13 cellular contexts compared by ENCODE assay signal in the genomic region with DNA sequence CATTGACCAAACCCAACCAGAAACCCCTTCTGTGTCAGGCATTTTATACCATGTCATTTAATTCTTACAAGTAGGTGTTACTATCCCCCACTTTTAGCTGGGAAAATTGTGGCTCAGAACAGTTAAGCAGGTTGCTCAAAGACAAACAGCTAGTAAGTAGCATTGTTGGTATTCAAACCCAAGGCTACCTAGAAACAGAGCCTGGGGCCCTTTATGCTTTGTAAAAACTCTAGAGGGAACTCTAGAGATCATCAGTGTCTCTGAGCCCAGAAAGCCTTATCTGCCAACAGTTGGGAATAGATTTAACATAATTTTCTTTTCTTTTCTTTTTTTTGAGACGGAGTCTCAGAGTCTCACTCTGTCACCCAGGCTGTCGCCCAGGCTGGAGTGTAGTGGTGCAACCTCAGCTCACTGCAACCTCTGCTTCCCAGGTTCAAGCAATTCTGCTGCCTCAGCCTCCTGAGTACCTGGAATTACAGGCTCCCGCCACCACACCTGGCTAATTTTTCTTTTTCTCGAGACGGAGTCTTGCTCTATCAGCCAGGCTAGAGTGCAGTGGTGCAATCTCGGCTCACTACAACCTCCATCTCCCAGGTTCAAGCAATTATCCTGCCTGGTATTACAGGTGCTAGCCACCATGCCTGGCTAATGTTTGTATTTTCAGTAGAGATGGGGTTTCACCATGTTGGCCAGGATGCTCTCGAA. TPM values are rescaled to one million over a fixed set of nuclear protein-coding genes. Genes with fewer than 3 reads are reported as not detected.
DNase-seq lines count a peak whose midpoint lies in the region; ATAC-seq and TF ChIP-seq lines count a peak whose summit lies in the region.
"Had no signal": no experiment of that assay in that cellular context is flagged by ENCODE, and none has a peak within 500 bp of the region (broad histone marks: within the 10 kb centered on the region; RNA-seq: fewer than 3 reads in every experiment).

No MANE protein-coding gene starts in this region.

- in situ Hi-C loops in mammary epithelial cell (cut with MboI; ENCODE audit: low sequenced_read_pairs in 2 of 2): no loop called here

- peaks cover 27 to 31% (median 31%) of the 10 kb centered on the region in 3 donors for H3K4me1 Mint-ChIP-seq in CD8-positive, alpha-beta memory T cell
- no peaks in the 10 kb centered on the region for H3K4me1 Mint-ChIP-seq in nephron progenitor cell

- H3K27ac Mint-ChIP-seq in CD8-positive, alpha-beta memory T cell: peak overlapping the region in 7 of 8 donors; percentile 26 to 93 (median 82)
- no peak overlapping the region for H3K27ac Mint-ChIP-seq in nephron progenitor cell

- H3K27me3 ChIP-seq in CD8-positive, alpha-beta memory T cell (ENCODE audit: insufficient read depth, low read length, poor library complexity, severe bottlenecking): no peaks in the 10 kb centered on the region
- H3K27me3 ChIP-seq in mammary epithelial cell (ENCODE audit: insufficient read depth, low read length): no peaks in the 10 kb centered on the region
- H3K27me3 ChIP-seq: heart right ventricle, upper lobe of right lung had no signal

- H3K36me3 ChIP-seq in CD8-positive, alpha-beta memory T cell (ENCODE audit: insufficient read depth, low read length): no peaks in the 10 kb centered on the region
- H3K36me3 ChIP-seq in mammary epithelial cell (ENCODE audit: insufficient read depth, low read length): no peaks in the 10 kb centered on the region
- H3K36me3 ChIP-seq: heart right ventricle, upper lobe of right lung had no signal

- H3K4me1 ChIP-seq in CD8-positive, alpha-beta memory T cell (ENCODE audit: insufficient read depth, low read length): peaks cover 28% of the 10 kb centered on the region
- H3K4me1 ChIP-seq in mammary epithelial cell (ENCODE audit: insufficient read depth, low read length): peaks cover 55% of the 10 kb centered on the region

- no peaks in the 10 kb centered on the region for H3K36me3 Mint-ChIP-seq in CD8-positive, alpha-beta memory T cell
- no peaks in the 10 kb centered on the region for H3K36me3 Mint-ChIP-seq in nephron progenitor cell (ENCODE audit: low read depth)

- no peak for ATAC-seq in HG03039 (IDR thresholded peaks at IDR 0.05; ENCODE audit: unreplicated experiment)

- peak overlapping the region; percentile 2 for H3K4me2 ChIP-seq in mammary epithelial cell (ENCODE audit: insufficient read depth, low read depth, low read length)

- no peaks in the 10 kb centered on the region for H3K79me2 ChIP-seq in mammary epithelial cell (ENCODE audit: insufficient read depth, low read length)

- no peak for TF ChIP-seq CTCF in 22Rv1 (IDR thresholded peaks at IDR 0.05)
- TF ChIP-seq CTCF in RWPE1 (conservative IDR thresholded peaks at IDR 0.05; ENCODE audit: low read depth): no peak
- TF ChIP-seq CTCF in mammary epithelial cell (conservative IDR thresholded peaks at IDR 0.05 in 1 of 2, IDR thresholded peaks at IDR 0.05 in 1 of 2; ENCODE audit: extremely low read depth in 1 of 2, insufficient read depth in 1 of 2, low read depth in 1 of 2, low read length in 2 of 2): no peak
- no peak for TF ChIP-seq CTCF in nephron progenitor cell (IDR thresholded peaks at IDR 0.05)

- H4K20me1 ChIP-seq in mammary epithelial cell (ENCODE audit: insufficient read depth, low read length): no peaks in the 10 kb centered on the region

- intact Hi-C loops in mammary epithelial cell (cut with micrococcal nuclease): loop anchor here (5.0 kb wide), 1 partner anchor 51 kb away; the partner anchor contains the start of gene EPS15

- no peaks in the 10 kb centered on the region for H3K27me3 Mint-ChIP-seq in CD8-positive, alpha-beta memory T cell
- H3K27me3 Mint-ChIP-seq in nephron progenitor cell (ENCODE audit: low read depth, poor library complexity): peaks cover 8% of the 10 kb centered on the region

- no peaks in the 10 kb centered on the region for H3K9me3 Mint-ChIP-seq in CD8-positive, alpha-beta memory T cell
- no peaks in the 10 kb centered on the region for H3K9me3 Mint-ChIP-seq in nephron progenitor cell

- no peak overlapping the region for H3K4me3 Mint-ChIP-seq in CD8-positive, alpha-beta memory T cell
- no peak overlapping the region for H3K4me3 Mint-ChIP-seq in nephron progenitor cell

- no peak overlapping the region for H2AFZ ChIP-seq in mammary epithelial cell (ENCODE audit: low read depth, low read length)

- POLR2A ChIA-PET in CD8-positive, alpha-beta memory T cell (lab: Charles Lee): no interaction called here
- POLR2A ChIA-PET in RWPE1 (lab: Yijun Ruan, JAX; ENCODE audit: low non-redundant PET): no interaction called here

- no TSS peak for BruUV-seq in mammary epithelial cell (replicated peaks; lab: Mats Ljungman, UMichigan)

- CTCF ChIA-PET in CD8-positive, alpha-beta memory T cell (lab: Charles Lee): interaction anchor here (0.9 kb wide), 1 partner anchor 200 kb away, joined by 3 read pairs; no protein-coding TSS in a partner anchor
- CTCF ChIA-PET in RWPE1 (lab: Yijun Ruan, JAX): no interaction called here
- CTCF ChIA-PET in mammary epithelial cell (lab: Charles Lee; ENCODE audit: low non-redundant PET): interaction anchor here (0.5 to 1.6 kb wide), 4 partner anchors 10 to 238 kb away, joined by 3 to 8 read pairs (median 4); no protein-coding TSS in a partner anchor

- 99% methylated on average over 6 of the region's 7 CpGs for WGBS in mammary epithelial cell (ENCODE audit: low coverage, missing lambda C conversion rate)

- no peak overlapping the region for H3K4me3 ChIP-seq in CD8-positive, alpha-beta memory T cell (ENCODE audit: low read length)
- H3K4me3 ChIP-seq in mammary epithelial cell (replicated peaks in 1 of 3; ENCODE audit: insufficient read depth in 1 of 3, low read depth in 2 of 3, low read length in 3 of 3): no peak overlapping the region
- H3K4me3 ChIP-seq: heart right ventricle, upper lobe of right lung had no signal

- dilution Hi-C loops in mammary epithelial cell (cut with HindIII; ENCODE audit: low sequenced_read_pairs): no loop called here

- H3K9me3 ChIP-seq in CD8-positive, alpha-beta memory T cell (ENCODE audit: low read length): no peaks in the 10 kb centered on the region
- no peaks in the 10 kb centered on the region for H3K9me3 ChIP-seq in mammary epithelial cell (replicated peaks; ENCODE audit: insufficient read depth, low read length)
- H3K9me3 ChIP-seq: heart right ventricle, upper lobe of right lung had no signal

- no peak overlapping the region for H3K9ac ChIP-seq in mammary epithelial cell (ENCODE audit: insufficient read depth, low read length)

- H3K27ac ChIP-seq in 22Rv1 (peak overlapping the region; percentile 75), RWPE1 (peak overlapping the region; percentile 71), mammary epithelial cell (ENCODE audit: insufficient read depth, low read depth, low read length) (no peak overlapping the region)
- H3K27ac ChIP-seq in CD8-positive, alpha-beta memory T cell (ENCODE audit: low read depth, low read length): no peak overlapping the region

- DNase-seq in CD8-positive, alpha-beta memory T cell: no peak
- no peak for DNase-seq in RWPE1 (ENCODE audit: low spot score)
- no peak for DNase-seq in mammary epithelial cell
- DNase-seq in nephron progenitor cell: no peak
- DNase-seq in NCI-H345 treated with DMSO at 0.1 percent for 48 hours (lab: John Stamatoyannopoulos, UW; ENCODE audit: unreplicated experiment): no peak
- no peak for DNase-seq in NCI-H2081 (lab: John Stamatoyannopoulos, UW)
- DNase-seq: activated gamma-delta T cell treated with Interleukin-2 at 50 U/mL for 16 hours, heart right ventricle, NCI-H345, retina, upper lobe of right lung had no signal

RNA-seq across cellular contexts. Expression of gene OSBPL9, which starts 48.5 kb away (rescaled TPM):
- 10 to 100 TPM; 43.4 to 48.0 TPM for total RNA-seq in CD8-positive, alpha-beta memory T cell
- polyA plus RNA-seq in CD8-positive, alpha-beta memory T cell: 47.6 TPM
- total RNA-seq in mammary epithelial cell: 10 to 100 TPM; 59.0 to 87.5 TPM
- polyA plus RNA-seq in mammary epithelial cell: 42.2 TPM
- polyA minus RNA-seq in mammary epithelial cell: 129 TPM

RNA-seq across cellular contexts. Expression of gene EPS15, which starts 49.3 kb away (rescaled TPM):
- total RNA-seq in CD8-positive, alpha-beta memory T cell: 100 to 1,000 TPM; 108 to 112 TPM
- polyA plus RNA-seq in CD8-positive, alpha-beta memory T cell: 59.6 TPM
- total RNA-seq in mammary epithelial cell: 10 to 100 TPM; 48.0 to 52.3 TPM
- polyA plus RNA-seq in mammary epithelial cell: 23.1 TPM
- polyA minus RNA-seq in mammary epithelial cell: 57.7 TPM

Comparison
In these comparisons a context has a peak if more than half of its experiments do, and no peak if none do; other contexts are left out.
1. H3K27ac ChIP-seq: peak in 22Rv1 (single experiment) and RWPE1 (single experiment); none in CD8-positive, alpha-beta memory T cell (single experiment) and mammary epithelial cell (single experiment).